ENCODE assay signal across 19 cellular contexts in genomic region chr17:31249742-31250141, GRCh38. TPM values are rescaled to one million over a fixed set of nuclear protein-coding genes. Genes with fewer than 3 reads are reported as not detected.
DNase-seq lines count a peak whose midpoint lies in the region; ATAC-seq and TF ChIP-seq lines count a peak whose summit lies in the region.
"Had no signal": no experiment of that assay in that cellular context is flagged by ENCODE, and none has a peak within 500 bp of the region (broad histone marks: within the 10 kb centered on the region; RNA-seq: fewer than 3 reads in every experiment).

No MANE protein-coding gene starts in this region.

- H3K27me3 ChIP-seq in HUES48 (ENCODE audit: control insufficient read depth, insufficient read depth, low read length) (no peaks in the 10 kb centered on the region), fibroblast of lung (ENCODE audit: control insufficient read depth, insufficient read depth, low read length) (no peaks in the 10 kb centered on the region), colonic mucosa (no peaks in the 10 kb centered on the region)
- H3K27me3 ChIP-seq: suprapubic skin had no signal

- H3K4me3 ChIP-seq in HUES48 (ENCODE audit: low read depth, low read length) (no peak overlapping the region), fibroblast of lung (replicated peaks in 1 of 4; ENCODE audit: control extremely low read depth in 1 of 4, insufficient read depth in 1 of 4, low read depth in 3 of 4, low read length in 4 of 4) (no peak overlapping the region), colonic mucosa (no peak overlapping the region)
- H3K4me3 ChIP-seq: suprapubic skin had no signal

- H3K36me3 ChIP-seq in HUES48 (ENCODE audit: control insufficient read depth, insufficient read depth, low read length) (peaks cover 22% of the 10 kb centered on the region), fibroblast of lung (ENCODE audit: control insufficient read depth, insufficient read depth, low read length) (peaks cover 3% of the 10 kb centered on the region), colonic mucosa (no peaks in the 10 kb centered on the region)

- TF ChIP-seq CTCF in fibroblast of lung (conservative IDR thresholded peaks at IDR 0.05 in 1 of 2, IDR thresholded peaks at IDR 0.05 in 1 of 2; ENCODE audit: low read depth in 1 of 2, low read length in 2 of 2), result no peak
- no peak for TF ChIP-seq CTCF in colonic mucosa (IDR thresholded peaks at IDR 0.05)
- no peak for TF ChIP-seq CTCF in GM20000 (IDR thresholded peaks at IDR 0.05; ENCODE audit: extremely low read depth, missing control alignments)

- no peak overlapping the region for H2AFZ ChIP-seq in fibroblast of lung (ENCODE audit: low read length)

- peak overlapping the region; percentile 17 for H3K27ac ChIP-seq in HUES48 (ENCODE audit: low read depth, low read length)
- H3K27ac ChIP-seq in fibroblast of lung (ENCODE audit: insufficient read depth, low read length), result peak overlapping the region; percentile 39
- peak overlapping the region; percentile 49 for H3K27ac ChIP-seq in substantia nigra (ENCODE audit: low read depth, low read length, poor library complexity, severe bottlenecking)
- no peak overlapping the region for H3K27ac ChIP-seq in colonic mucosa
- H3K27ac ChIP-seq: C4-2B, suprapubic skin had no signal

- ATAC-seq in SK-N-SH treated with all-trans-retinoic acid at 6 μM for 48 hours, result peak; percentile 8; the same call in 1 of the 3 replicates
- no peak for ATAC-seq in GM21717 (IDR thresholded peaks at IDR 0.05; ENCODE audit: unreplicated experiment)
- ATAC-seq: activated naive CD8-positive, alpha-beta T cell treated with anti-CD3 and anti-CD28 coated beads, Interleukin-2, amount 50 U/mL, for 24 hours; activated T-helper 17 cell treated with anti-CD3 and anti-CD28 coated beads, Interleukin-2, amount 50 U/mL, for 72 hours; sciatic nerve had no signal

- no peaks in the 10 kb centered on the region for H3K9me3 ChIP-seq in HUES48 (ENCODE audit: control insufficient read depth, insufficient read depth, low read length)
- no peaks in the 10 kb centered on the region for H3K9me3 ChIP-seq in fibroblast of lung (ENCODE audit: control insufficient read depth, insufficient read depth, low read depth, low read length)
- no peaks in the 10 kb centered on the region for H3K9me3 ChIP-seq in colonic mucosa
- H3K9me3 ChIP-seq: suprapubic skin had no signal

- peaks cover 16% of the 10 kb centered on the region for H3K4me1 ChIP-seq in HUES48 (ENCODE audit: control insufficient read depth, insufficient read depth, low read length)
- peaks cover 17% of the 10 kb centered on the region for H3K4me1 ChIP-seq in fibroblast of lung (ENCODE audit: control insufficient read depth, extremely low read depth, insufficient read depth, low read length)
- no peaks in the 10 kb centered on the region for H3K4me1 ChIP-seq in colonic mucosa

- no peaks in the 10 kb centered on the region for H3K79me2 ChIP-seq in fibroblast of lung (ENCODE audit: control insufficient read depth, insufficient read depth, low read length)

- no peaks in the 10 kb centered on the region for H4K20me1 ChIP-seq in fibroblast of lung (ENCODE audit: control insufficient read depth, extremely low read depth, insufficient read depth, low read length)

- H3K4me2 ChIP-seq in fibroblast of lung (ENCODE audit: extremely low read depth, insufficient read depth, low read length), result no peak overlapping the region

- intact Hi-C loops in colonic mucosa (cut with DNase I), result no loop called here

- H3K9ac ChIP-seq in HUES48 (ENCODE audit: low read depth, low read length) (peak overlapping the region; percentile 63), fibroblast of lung (ENCODE audit: insufficient read depth, low read length) (no peak overlapping the region), colonic mucosa (ENCODE audit: low read depth in 2 of 2, low read length in 2 of 2) (no peak overlapping the region)

- DNase-seq in fibroblast of lung (ENCODE audit: low read depth in 2 of 2) (no peak), substantia nigra (lab: John Stamatoyannopoulos, UW) (no peak), colonic mucosa (no peak), GM20000 (ENCODE audit: low spot score) (no peak)
- DNase-seq: activated naive CD8-positive, alpha-beta T cell treated with anti-CD3 and anti-CD28 coated beads, Interleukin-2, amount 50 U/mL, for 24 hours; DMS153; NCI-H146; NCI-H2227 treated with DMSO at 0.1 percent for 48 hours; occipital lobe; RPMI8226; stimulated activated CD4-positive, alpha-beta T cell treated with anti-CD3 and anti-CD28 coated beads, Interleukin-4, amount 100 ng/mL, for 24 hours had no signal

TF ChIP-seq in SK-N-SH treated with all-trans-retinoic acid at 6 μM for 48 hours, 23 proteins besides CTCF, POLR2A, EP300 and RAD21:
- no peak for TF ChIP-seq TSHZ2 (CRISPR knock-in tag; IDR thresholded peaks at IDR 0.05)
- no peak for TF ChIP-seq TCF4 (CRISPR knock-in tag; IDR thresholded peaks at IDR 0.05; ENCODE audit: borderline replicate concordance)
- TF ChIP-seq CSRNP3 (CRISPR knock-in tag; IDR thresholded peaks at IDR 0.05), result no peak
- TF ChIP-seq TOX (CRISPR knock-in tag; IDR thresholded peaks at IDR 0.05; ENCODE audit: borderline replicate concordance), result no peak
- no peak for TF ChIP-seq SNAI2 (CRISPR knock-in tag; IDR thresholded peaks at IDR 0.05)
- no peak for TF ChIP-seq PATZ1 (CRISPR knock-in tag; IDR thresholded peaks at IDR 0.05; ENCODE audit: borderline replicate concordance)
- no peak for TF ChIP-seq OSR1 (CRISPR knock-in tag; IDR thresholded peaks at IDR 0.05)
- no peak for TF ChIP-seq CSDC2 (CRISPR knock-in tag; IDR thresholded peaks at IDR 0.05)
- no peak for TF ChIP-seq GLIS3 (CRISPR knock-in tag; IDR thresholded peaks at IDR 0.05)
- TF ChIP-seq RARB (CRISPR knock-in tag; IDR thresholded peaks at IDR 0.05), result no peak
- no peak for TF ChIP-seq ZFP30 (CRISPR knock-in tag; IDR thresholded peaks at IDR 0.05)
- TF ChIP-seq ZFP3 (CRISPR knock-in tag; IDR thresholded peaks at IDR 0.05), result no peak
- no peak for TF ChIP-seq BACH2 (CRISPR knock-in tag; IDR thresholded peaks at IDR 0.05; ENCODE audit: borderline replicate concordance)
- TF ChIP-seq ISL1 (CRISPR knock-in tag; IDR thresholded peaks at IDR 0.05), result no peak
- TF ChIP-seq ZNF70 (CRISPR knock-in tag; IDR thresholded peaks at IDR 0.05), result no peak
- no peak for TF ChIP-seq ESRRG (CRISPR knock-in tag; IDR thresholded peaks at IDR 0.05)

RNA-seq across cellular contexts. Expression of gene OMG, which starts 47.3 kb away (rescaled TPM):
- total RNA-seq in fibroblast of lung (26.8 and 57.0 TPM in 2 replicates), colonic mucosa (under 1 TPM in 1 of 2 donors, not detected in 1; 0.40 TPM)
- polyA plus RNA-seq in fibroblast of lung, result 17.3 and 19.7 TPM in 2 replicates
- polyA plus RNA-seq in fibroblast of lung (2012), result 10.3 and 12.7 TPM in 2 replicates
- polyA minus RNA-seq in fibroblast of lung (ENCODE audit: low replicate concordance), result 3.0 TPM in 1 of 2 replicates, not detected in the other
- total RNA-seq: kidney epithelial cell, suprapubic skin had no signal

Comparison
In these comparisons a context has a peak if more than half of its experiments do, and no peak if none do; other contexts are left out.
1. RNA of gene OMG, which starts 47.3 kb away (total RNA-seq): 26.8 to 57.0 TPM in fibroblast of lung; 0.40 TPM in colonic mucosa; every median in the first group is over 10 times any median in the second.